Comparison of ENCODE assay signal across 10 cellular contexts in genomic region chr17:67531291-67531690, GRCh38.
DNase-seq lines count a peak whose midpoint lies in the region; ATAC-seq, FAIRE-seq and TF ChIP-seq lines count a peak whose summit lies in the region.
"Had no signal": no experiment of that assay in that cellular context is flagged by ENCODE, and none has a peak within 500 bp of the region (broad histone marks: within the 10 kb centered on the region; RNA-seq: fewer than 3 reads in every experiment).

No MANE protein-coding gene starts in this region.

- H3K9me3 ChIP-seq in H9 (ENCODE audit: control insufficient read depth, low read depth, low read length) (no peaks in the 10 kb centered on the region), mammary epithelial cell (replicated peaks; ENCODE audit: insufficient read depth, low read length) (no peaks in the 10 kb centered on the region), kidney (ENCODE audit: control insufficient read depth in 1 of 2, low read length in 2 of 2) (no peaks in the 10 kb centered on the region)
- H3K9me3 ChIP-seq: Peyer's patch had no signal

- H3K4me3 Mint-ChIP-seq in H9: no peak overlapping the region; a peak in 1 of 5 replicates
- H3K4me3 Mint-ChIP-seq in activated CD4-positive, alpha-beta T cell treated with anti-CD3 and anti-CD28 coated beads, Interleukin-2, amount 10 ng/mL, durations not matched to agents 7 days and 5 days: no peak overlapping the region

- no peaks in the 10 kb centered on the region for H3K36me3 ChIP-seq in mesendoderm (ENCODE audit: control insufficient read depth, insufficient read depth, low read length)
- H3K36me3 ChIP-seq in mammary epithelial cell (ENCODE audit: insufficient read depth, low read length): no peaks in the 10 kb centered on the region
- H3K36me3 ChIP-seq in kidney (ENCODE audit: control insufficient read depth in 1 of 2, insufficient read depth in 2 of 2, low read length in 2 of 2): no peaks in the 10 kb centered on the region
- H3K36me3 ChIP-seq: Peyer's patch had no signal

- H3K4me1 ChIP-seq in H9 (ENCODE audit: insufficient read depth, low read length) (peaks cover 9% of the 10 kb centered on the region; the same call in 1 of the 2 replicates), mesendoderm (ENCODE audit: control insufficient read depth, low read depth, low read length) (peaks cover 5% of the 10 kb centered on the region), mammary epithelial cell (ENCODE audit: insufficient read depth, low read length) (no peaks in the 10 kb centered on the region), kidney (ENCODE audit: control insufficient read depth in 1 of 2, insufficient read depth in 1 of 2, low read depth in 1 of 2, low read length in 2 of 2) (peaks cover 5 to 15% of the 10 kb centered on the region in 2 donors)

- ATAC-seq in GM18498 (IDR thresholded peaks at IDR 0.05; ENCODE audit: unreplicated experiment): peak; percentile 76
- no peak for ATAC-seq in HG02678 (IDR thresholded peaks at IDR 0.05; ENCODE audit: unreplicated experiment)

- DNase-seq in H9 (peak; percentile 75), NCI-H774 (lab: John Stamatoyannopoulos, UW) (peak; percentile 20), mesendoderm (peak; percentile 75), mammary epithelial cell (no peak), kidney (no peak)
- DNase-seq in activated CD4-positive, alpha-beta T cell treated with anti-CD3 and anti-CD28 coated beads, Interleukin-2, amount 10 ng/mL, durations not matched to agents 7 days and 5 days: no peak

- H3K23me2 ChIP-seq in H9 (ENCODE audit: insufficient read length, low read depth, low read length, poor library complexity, severe bottlenecking): no peaks in the 10 kb centered on the region

- H2BK5ac ChIP-seq in H9 (ENCODE audit: insufficient read length, low read length) (no peak overlapping the region), mesendoderm (ENCODE audit: low read length) (no peak overlapping the region)

- no peak overlapping the region; a peak in 1 of 7 replicates for H3K27ac Mint-ChIP-seq in H9
- no peak overlapping the region for H3K27ac Mint-ChIP-seq in activated CD4-positive, alpha-beta T cell treated with anti-CD3 and anti-CD28 coated beads, Interleukin-2, amount 10 ng/mL, durations not matched to agents 7 days and 5 days

- H3K14ac ChIP-seq in H9 (ENCODE audit: insufficient read depth, low read length): no peak overlapping the region; the same call in 1 of the 2 replicates

- H3K9ac ChIP-seq in H9 (ENCODE audit: extremely low read depth, insufficient read length, low read length) (no peak overlapping the region), mesendoderm (ENCODE audit: low read length) (no peak overlapping the region), mammary epithelial cell (ENCODE audit: insufficient read depth, low read length) (no peak overlapping the region), kidney (ENCODE audit: low read length in 2 of 2) (no peak overlapping the region)

- no CpG with 5 or more reads among the region's 12 CpGs for WGBS in H9 (ENCODE audit: extremely low coverage, insufficient read length, low lambda C conversion rate)
- WGBS in mesendoderm (ENCODE audit: extremely low coverage, insufficient coverage, low lambda C conversion rate): no CpG with 5 or more reads among the region's 12 CpGs
- 71% methylated on average over 12 of the region's 12 CpGs for WGBS in mammary epithelial cell (ENCODE audit: low coverage, missing lambda C conversion rate)

- POLR2A ChIA-PET in activated CD4-positive, alpha-beta T cell treated with anti-CD3 and anti-CD28 coated beads, Interleukin-2, amount 10 ng/mL, durations not matched to agents 7 days and 5 days (lab: Charles Lee): no interaction called here

- intact Hi-C loops in mammary epithelial cell (cut with micrococcal nuclease): no loop called here
- intact Hi-C loops in kidney (cut with DNase I): no loop called here

- H3T11ph ChIP-seq in H9 (ENCODE audit: low read length): no peak overlapping the region

- H2AFZ ChIP-seq in H9 (ENCODE audit: low read length) (no peak overlapping the region), mammary epithelial cell (ENCODE audit: low read depth, low read length) (no peak overlapping the region)

- dilution Hi-C loops in mammary epithelial cell (cut with HindIII; ENCODE audit: low sequenced_read_pairs): loop anchor here (5.0 kb wide), 2 partner anchors 44 to 76 kb away; no protein-coding TSS in a partner anchor

- H2BK12ac ChIP-seq in H9 (ENCODE audit: insufficient read length, low read depth, low read length): no peak overlapping the region

- in situ Hi-C loops in mammary epithelial cell (cut with MboI; ENCODE audit: low sequenced_read_pairs in 2 of 2): no loop called here

- H4K5ac ChIP-seq in H9 (ENCODE audit: insufficient read length, low read depth, low read length): no peak overlapping the region
- H4K5ac ChIP-seq in mesendoderm (ENCODE audit: low read length): no peak overlapping the region

- no peak overlapping the region for H3K23ac ChIP-seq in H9 (ENCODE audit: insufficient read length, low read depth, low read length)
- no peak overlapping the region for H3K23ac ChIP-seq in mesendoderm (ENCODE audit: low read length)

- no peaks in the 10 kb centered on the region for H3K9me3 Mint-ChIP-seq in H9
- no peaks in the 10 kb centered on the region for H3K9me3 Mint-ChIP-seq in activated CD4-positive, alpha-beta T cell treated with anti-CD3 and anti-CD28 coated beads, Interleukin-2, amount 10 ng/mL, durations not matched to agents 7 days and 5 days

- H3K56ac ChIP-seq in H9 (ENCODE audit: insufficient read length, low read depth, low read length): no peak overlapping the region
- H3K56ac ChIP-seq in mesendoderm (ENCODE audit: low read length): no peak overlapping the region

- peaks cover 42 to 45% of the 10 kb centered on the region in 2 experiments for H3K4me1 Mint-ChIP-seq in H9
- no peaks in the 10 kb centered on the region for H3K4me1 Mint-ChIP-seq in activated CD4-positive, alpha-beta T cell treated with anti-CD3 and anti-CD28 coated beads, Interleukin-2, amount 10 ng/mL, durations not matched to agents 7 days and 5 days

- H3K27me3 Mint-ChIP-seq in H9 (ENCODE audit: low read depth): no peaks in the 10 kb centered on the region; the same call in 1 of the 2 replicates
- H3K27me3 Mint-ChIP-seq in activated CD4-positive, alpha-beta T cell treated with anti-CD3 and anti-CD28 coated beads, Interleukin-2, amount 10 ng/mL, durations not matched to agents 7 days and 5 days: no peaks in the 10 kb centered on the region

- FAIRE-seq in kidney (lab: Jason Lieb, UNC): no peak
- FAIRE-seq: bronchial epithelial cell had no signal

- CTCF ChIA-PET in mammary epithelial cell (lab: Charles Lee; ENCODE audit: low non-redundant PET): no interaction called here
- CTCF ChIA-PET in activated CD4-positive, alpha-beta T cell treated with anti-CD3 and anti-CD28 coated beads, Interleukin-2, amount 10 ng/mL, durations not matched to agents 7 days and 5 days (lab: Charles Lee): interaction anchor here (1.2 kb wide), 1 partner anchor 19 kb away, joined by 3 read pairs; no protein-coding TSS in a partner anchor

- H3K79me2 ChIP-seq in H9 (ENCODE audit: insufficient read depth, low read length) (peaks cover 2% of the 10 kb centered on the region; the same call in 1 of the 2 replicates), mesendoderm (ENCODE audit: control insufficient read depth, insufficient read depth, low read length) (no peaks in the 10 kb centered on the region), mammary epithelial cell (ENCODE audit: insufficient read depth, low read length) (peaks cover 5% of the 10 kb centered on the region)

- H3K27ac ChIP-seq in H9 (ENCODE audit: insufficient read length, low read depth, low read length) (no peak overlapping the region), mesendoderm (ENCODE audit: low read depth, low read length) (no peak overlapping the region), mammary epithelial cell (ENCODE audit: insufficient read depth, low read depth, low read length) (no peak overlapping the region), kidney (ENCODE audit: low read depth in 2 of 2, low read length in 2 of 2) (no peak overlapping the region)
- H3K27ac ChIP-seq: Peyer's patch had no signal

- TF ChIP-seq CTCF in H9 (conservative IDR thresholded peaks at IDR 0.05) (no peak), mammary epithelial cell (conservative IDR thresholded peaks at IDR 0.05 in 1 of 2, IDR thresholded peaks at IDR 0.05 in 1 of 2; ENCODE audit: extremely low read depth in 1 of 2, insufficient read depth in 1 of 2, low read depth in 1 of 2, low read length in 2 of 2) (no peak), kidney (IDR thresholded peaks at IDR 0.05; ENCODE audit: borderline replicate concordance, extremely low read depth, insufficient read depth) (no peak)

- H4K91ac ChIP-seq in H9 (ENCODE audit: insufficient read length, low read depth, low read length): no peak overlapping the region

- H3K27me3 ChIP-seq in H9 (ENCODE audit: insufficient read depth, low read length): no peaks in the 10 kb centered on the region
- no peaks in the 10 kb centered on the region for H3K27me3 ChIP-seq in mesendoderm (ENCODE audit: insufficient read depth, low read length, poor library complexity)
- H3K27me3 ChIP-seq in mammary epithelial cell (ENCODE audit: insufficient read depth, low read length): no peaks in the 10 kb centered on the region
- H3K27me3 ChIP-seq: Peyer's patch had no signal

- H4K20me1 ChIP-seq in H9 (ENCODE audit: control insufficient read depth, insufficient read depth, insufficient read length) (no peaks in the 10 kb centered on the region), mammary epithelial cell (ENCODE audit: insufficient read depth, low read length) (no peaks in the 10 kb centered on the region)

- H3K4me2 ChIP-seq in H9 (ENCODE audit: insufficient read depth, insufficient read length, low read length): no peak overlapping the region
- no peak overlapping the region for H3K4me2 ChIP-seq in mesendoderm (ENCODE audit: low read length)
- no peak overlapping the region for H3K4me2 ChIP-seq in mammary epithelial cell (ENCODE audit: insufficient read depth, low read depth, low read length)

- peaks cover 16 to 27% (median 17%) of the 10 kb centered on the region in 3 experiments; a peak in 6 of 7 replicates for H3K36me3 Mint-ChIP-seq in H9 (ENCODE audit: insufficient read depth in 1 of 3, low read depth in 3 of 3)
- H3K36me3 Mint-ChIP-seq in activated CD4-positive, alpha-beta T cell treated with anti-CD3 and anti-CD28 coated beads, Interleukin-2, amount 10 ng/mL, durations not matched to agents 7 days and 5 days (ENCODE audit: low read depth): peaks cover 6% of the 10 kb centered on the region

- H3K4ac ChIP-seq in H9 (ENCODE audit: low read depth, low read length): no peak overlapping the region
- H3K4ac ChIP-seq in mesendoderm (ENCODE audit: low read depth, low read length): no peak overlapping the region

- no peak overlapping the region for H2BK120ac ChIP-seq in H9 (ENCODE audit: low read depth, low read length, poor library complexity, severe bottlenecking)
- H2BK120ac ChIP-seq in mesendoderm (ENCODE audit: low read depth, low read length): no peak overlapping the region

- no peak overlapping the region for H3K18ac ChIP-seq in H9 (ENCODE audit: insufficient read length, low read depth, low read length)
- no peak overlapping the region for H3K18ac ChIP-seq in mesendoderm (ENCODE audit: low read length)

- BruUV-seq in mammary epithelial cell (replicated peaks; lab: Mats Ljungman, UMichigan): no TSS peak

- H3K4me3 ChIP-seq in mesendoderm (ENCODE audit: low read length) (no peak overlapping the region), mammary epithelial cell (replicated peaks in 1 of 3; ENCODE audit: insufficient read depth in 1 of 3, low read depth in 2 of 3, low read length in 3 of 3) (no peak overlapping the region), kidney (ENCODE audit: low read length in 2 of 2) (no peak overlapping the region)

- no peak overlapping the region for H4K8ac ChIP-seq in H9 (replicated peaks; ENCODE audit: insufficient read length, low read depth, low read length)
- no peak overlapping the region for H4K8ac ChIP-seq in mesendoderm (ENCODE audit: low read depth, low read length)

- no peak overlapping the region for H2AK5ac ChIP-seq in H9 (ENCODE audit: insufficient read length, low read length)
- no peak overlapping the region for H2AK5ac ChIP-seq in mesendoderm (ENCODE audit: low read length)

- H2BK15ac ChIP-seq in H9 (ENCODE audit: low read depth, low read length) (no peak overlapping the region), mesendoderm (replicated peaks; ENCODE audit: low read depth) (no peak overlapping the region)

- H2BK20ac ChIP-seq in H9 (ENCODE audit: low read depth, low read length, poor library complexity, severe bottlenecking): no peak overlapping the region

- H3K79me1 ChIP-seq in H9 (ENCODE audit: insufficient read depth, low read depth, low read length, poor library complexity, severe bottlenecking) (no peaks in the 10 kb centered on the region), mesendoderm (ENCODE audit: low read length) (peaks cover 5% of the 10 kb centered on the region)

Comparison
In these comparisons a context has a peak if more than half of its experiments do, and no peak if none do; other contexts are left out.
1. DNase-seq: peak in H9 (single experiment), NCI-H774 (single experiment) and mesendoderm (single experiment); none in mammary epithelial cell (single experiment), kidney (single experiment) and activated CD4-positive, alpha-beta T cell treated with anti-CD3 and anti-CD28 coated beads, Interleukin-2, amount 10 ng/mL, durations not matched to agents 7 days and 5 days (single experiment).